ENCODE assay signal across 18 cellular contexts in the genomic region with DNA sequence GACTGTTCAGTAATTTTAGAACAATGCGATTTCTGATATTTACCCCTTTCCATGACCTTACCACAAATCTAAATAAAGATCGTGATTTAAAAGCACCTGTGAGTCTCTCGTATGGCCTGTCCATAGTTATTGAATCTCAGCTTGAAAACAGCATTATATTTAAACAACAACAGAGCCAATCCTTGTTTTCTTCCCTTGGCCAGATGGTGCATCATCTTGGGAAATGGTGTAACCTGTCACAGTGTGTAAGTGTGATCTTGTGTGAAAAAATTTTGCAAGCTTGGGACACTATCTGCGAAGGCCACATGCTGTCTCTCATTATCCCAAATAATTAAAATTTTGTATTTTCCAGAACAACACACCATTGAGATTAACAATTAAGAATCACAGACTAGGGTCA.
"Had no signal": no experiment of that assay in that cellular context is flagged by ENCODE, and none has a peak within 500 bp of the region (broad histone marks: within the 10 kb centered on the region; RNA-seq: fewer than 3 reads in every experiment).

No MANE protein-coding gene starts in this region.

- DNase-seq: KBM-7, MV-4-11, NCI-H1048, NCI-H1105, NCI-H1417, NCI-H1436 treated with DMSO at 0.1 percent for 48 hours, NCI-H1694, NCI-H187 treated with DMSO at 0.1 percent for 48 hours, NCI-H2029 treated with DMSO at 0.1 percent for 48 hours, NCI-H226, NCI-H446, NCI-H510A, NCI-H524 treated with DMSO at 0.1 percent for 48 hours, NCI-H69, NCI-H774, Right ventricle myocardium superior, RPMI8226, SIG-M5 had no signal
